In the genomic region with DNA sequence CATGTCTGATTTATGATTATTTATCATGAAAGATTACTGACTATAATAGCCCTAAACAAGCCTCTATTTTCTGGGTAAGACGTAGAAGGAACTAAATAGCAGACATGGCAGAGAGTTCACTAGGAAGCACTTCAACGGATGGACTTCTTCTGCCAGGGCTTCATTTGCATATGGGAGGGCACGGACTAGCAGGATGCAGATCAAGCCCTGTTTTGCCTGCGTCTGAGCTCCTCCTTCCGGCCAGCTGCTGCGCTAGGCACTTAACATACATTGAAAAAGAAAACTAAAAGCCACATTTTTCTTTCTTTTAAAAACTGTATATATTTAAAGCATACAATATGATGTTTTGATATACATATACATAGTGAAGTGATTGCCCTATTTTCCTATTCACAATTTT, we compare ENCODE assay signal across 10 cellular contexts.
DNase-seq lines count a peak whose midpoint lies in the region; ATAC-seq and TF ChIP-seq lines count a peak whose summit lies in the region.
"Had no signal": no experiment of that assay in that cellular context is flagged by ENCODE, and none has a peak within 500 bp of the region (broad histone marks: within the 10 kb centered on the region; RNA-seq: fewer than 3 reads in every experiment).

No MANE protein-coding gene starts in this region.

- peaks cover 8% of the 10 kb centered on the region for H3K4me1 Mint-ChIP-seq in GM23338
- H3K4me1 Mint-ChIP-seq in stimulated activated naive CD8-positive, alpha-beta T cell treated with anti-CD3 and anti-CD28 coated beads, Interleukin-15, amount 100 ng/mL, for 72 hours: no peaks in the 10 kb centered on the region

- no peaks in the 10 kb centered on the region for H3K27me3 Mint-ChIP-seq in GM23338 (ENCODE audit: insufficient read depth, low read depth, poor library complexity)
- peaks cover 8% of the 10 kb centered on the region for H3K27me3 Mint-ChIP-seq in stimulated activated naive CD8-positive, alpha-beta T cell treated with anti-CD3 and anti-CD28 coated beads, Interleukin-15, amount 100 ng/mL, for 72 hours

- H3F3A ChIP-seq in GM23338 (replicated peaks; ENCODE audit: low read depth): no peaks in the 10 kb centered on the region

- H3K27ac Mint-ChIP-seq in GM23338: no peak overlapping the region
- no peak overlapping the region for H3K27ac Mint-ChIP-seq in stimulated activated naive CD8-positive, alpha-beta T cell treated with anti-CD3 and anti-CD28 coated beads, Interleukin-15, amount 100 ng/mL, for 72 hours

- peak; percentile 95 for ATAC-seq in GM23338
- no peak for ATAC-seq in stimulated activated naive CD8-positive, alpha-beta T cell treated with anti-CD3 and anti-CD28 coated beads, Interleukin-15, amount 100 ng/mL, for 72 hours
- ATAC-seq: HCT116 had no signal

- H3K9me3 Mint-ChIP-seq in GM23338: 0 out of 3 replicates have a peak, but pooled peaks cover 2% of the 10 kb centered on the region
- peaks cover 0 to 10% of the 10 kb centered on the region in 2 donors for H3K9me3 Mint-ChIP-seq in stimulated activated naive CD8-positive, alpha-beta T cell treated with anti-CD3 and anti-CD28 coated beads, Interleukin-15, amount 100 ng/mL, for 72 hours

- H3K4me3 ChIP-seq in GM23338: no peak overlapping the region
- H3K4me3 ChIP-seq: adrenal gland had no signal

- no peaks in the 10 kb centered on the region for H3K27me3 ChIP-seq in GM23338 (ENCODE audit: insufficient read depth)
- H3K27me3 ChIP-seq: adrenal gland had no signal

- no peaks in the 10 kb centered on the region; the same call in 1 of the 2 replicates for H3K9me2 ChIP-seq in GM23338 (ENCODE audit: insufficient read depth)

- H4K20me1 ChIP-seq in GM23338 (replicated peaks; ENCODE audit: insufficient read depth): no peaks in the 10 kb centered on the region

- H2AFZ ChIP-seq in GM23338: no peak overlapping the region

- no peak overlapping the region for H3K27ac ChIP-seq in GM23338 (ENCODE audit: low read depth)
- H3K27ac ChIP-seq: adrenal gland had no signal

- TF ChIP-seq CTCF in GM23338 (conservative IDR thresholded peaks at IDR 0.05; ENCODE audit: low read depth in 2 of 2): peak; percentile 52 to 70

- H3K36me3 Mint-ChIP-seq in GM23338 (ENCODE audit: low read depth): no peaks in the 10 kb centered on the region

- no peaks in the 10 kb centered on the region for H3K36me3 ChIP-seq in GM23338 (ENCODE audit: insufficient read depth)
- H3K36me3 ChIP-seq: adrenal gland had no signal

- H3K79me2 ChIP-seq in GM23338 (replicated peaks; ENCODE audit: insufficient read depth): no peaks in the 10 kb centered on the region

- DNase-seq in DMS53 (lab: John Stamatoyannopoulos, UW) (peak; percentile 96), GM23338 (ENCODE audit: low spot score) (peak; percentile 74), NCI-H1105 (lab: John Stamatoyannopoulos, UW) (peak; percentile 36), amygdala (lab: John Stamatoyannopoulos, UW) (peak in 43 of 56 donors; percentile 1 to 74 (median 25)), kidney tubule cell (ENCODE audit: low spot score) (peak; percentile 57), SW 1271 (lab: John Stamatoyannopoulos, UW) (no peak)
- no peak for DNase-seq in activated T-cell treated with anti-CD3 and anti-CD28 coated beads, Interleukin-2, amount 50 U/mL, for 1 hour
- no peak for DNase-seq in stimulated activated naive CD8-positive, alpha-beta T cell treated with anti-CD3 and anti-CD28 coated beads, Interleukin-15, amount 100 ng/mL, for 72 hours

- H3K4me2 ChIP-seq in GM23338: no peak overlapping the region

- H3K4me1 ChIP-seq in GM23338 (ENCODE audit: insufficient read depth): peaks cover 6% of the 10 kb centered on the region; the same call in 1 of the 2 replicates
- H3K4me1 ChIP-seq: adrenal gland had no signal

- H3K4me3 Mint-ChIP-seq in GM23338: no peak overlapping the region
- H3K4me3 Mint-ChIP-seq in stimulated activated naive CD8-positive, alpha-beta T cell treated with anti-CD3 and anti-CD28 coated beads, Interleukin-15, amount 100 ng/mL, for 72 hours: no peak overlapping the region

TF ChIP-seq in GM23338, 12 proteins besides CTCF, POLR2A, EP300 and RAD21:
- TF ChIP-seq NANOG (IDR thresholded peaks at IDR 0.05; ENCODE audit: borderline replicate concordance): no peak
- TF ChIP-seq, protein P1, sequence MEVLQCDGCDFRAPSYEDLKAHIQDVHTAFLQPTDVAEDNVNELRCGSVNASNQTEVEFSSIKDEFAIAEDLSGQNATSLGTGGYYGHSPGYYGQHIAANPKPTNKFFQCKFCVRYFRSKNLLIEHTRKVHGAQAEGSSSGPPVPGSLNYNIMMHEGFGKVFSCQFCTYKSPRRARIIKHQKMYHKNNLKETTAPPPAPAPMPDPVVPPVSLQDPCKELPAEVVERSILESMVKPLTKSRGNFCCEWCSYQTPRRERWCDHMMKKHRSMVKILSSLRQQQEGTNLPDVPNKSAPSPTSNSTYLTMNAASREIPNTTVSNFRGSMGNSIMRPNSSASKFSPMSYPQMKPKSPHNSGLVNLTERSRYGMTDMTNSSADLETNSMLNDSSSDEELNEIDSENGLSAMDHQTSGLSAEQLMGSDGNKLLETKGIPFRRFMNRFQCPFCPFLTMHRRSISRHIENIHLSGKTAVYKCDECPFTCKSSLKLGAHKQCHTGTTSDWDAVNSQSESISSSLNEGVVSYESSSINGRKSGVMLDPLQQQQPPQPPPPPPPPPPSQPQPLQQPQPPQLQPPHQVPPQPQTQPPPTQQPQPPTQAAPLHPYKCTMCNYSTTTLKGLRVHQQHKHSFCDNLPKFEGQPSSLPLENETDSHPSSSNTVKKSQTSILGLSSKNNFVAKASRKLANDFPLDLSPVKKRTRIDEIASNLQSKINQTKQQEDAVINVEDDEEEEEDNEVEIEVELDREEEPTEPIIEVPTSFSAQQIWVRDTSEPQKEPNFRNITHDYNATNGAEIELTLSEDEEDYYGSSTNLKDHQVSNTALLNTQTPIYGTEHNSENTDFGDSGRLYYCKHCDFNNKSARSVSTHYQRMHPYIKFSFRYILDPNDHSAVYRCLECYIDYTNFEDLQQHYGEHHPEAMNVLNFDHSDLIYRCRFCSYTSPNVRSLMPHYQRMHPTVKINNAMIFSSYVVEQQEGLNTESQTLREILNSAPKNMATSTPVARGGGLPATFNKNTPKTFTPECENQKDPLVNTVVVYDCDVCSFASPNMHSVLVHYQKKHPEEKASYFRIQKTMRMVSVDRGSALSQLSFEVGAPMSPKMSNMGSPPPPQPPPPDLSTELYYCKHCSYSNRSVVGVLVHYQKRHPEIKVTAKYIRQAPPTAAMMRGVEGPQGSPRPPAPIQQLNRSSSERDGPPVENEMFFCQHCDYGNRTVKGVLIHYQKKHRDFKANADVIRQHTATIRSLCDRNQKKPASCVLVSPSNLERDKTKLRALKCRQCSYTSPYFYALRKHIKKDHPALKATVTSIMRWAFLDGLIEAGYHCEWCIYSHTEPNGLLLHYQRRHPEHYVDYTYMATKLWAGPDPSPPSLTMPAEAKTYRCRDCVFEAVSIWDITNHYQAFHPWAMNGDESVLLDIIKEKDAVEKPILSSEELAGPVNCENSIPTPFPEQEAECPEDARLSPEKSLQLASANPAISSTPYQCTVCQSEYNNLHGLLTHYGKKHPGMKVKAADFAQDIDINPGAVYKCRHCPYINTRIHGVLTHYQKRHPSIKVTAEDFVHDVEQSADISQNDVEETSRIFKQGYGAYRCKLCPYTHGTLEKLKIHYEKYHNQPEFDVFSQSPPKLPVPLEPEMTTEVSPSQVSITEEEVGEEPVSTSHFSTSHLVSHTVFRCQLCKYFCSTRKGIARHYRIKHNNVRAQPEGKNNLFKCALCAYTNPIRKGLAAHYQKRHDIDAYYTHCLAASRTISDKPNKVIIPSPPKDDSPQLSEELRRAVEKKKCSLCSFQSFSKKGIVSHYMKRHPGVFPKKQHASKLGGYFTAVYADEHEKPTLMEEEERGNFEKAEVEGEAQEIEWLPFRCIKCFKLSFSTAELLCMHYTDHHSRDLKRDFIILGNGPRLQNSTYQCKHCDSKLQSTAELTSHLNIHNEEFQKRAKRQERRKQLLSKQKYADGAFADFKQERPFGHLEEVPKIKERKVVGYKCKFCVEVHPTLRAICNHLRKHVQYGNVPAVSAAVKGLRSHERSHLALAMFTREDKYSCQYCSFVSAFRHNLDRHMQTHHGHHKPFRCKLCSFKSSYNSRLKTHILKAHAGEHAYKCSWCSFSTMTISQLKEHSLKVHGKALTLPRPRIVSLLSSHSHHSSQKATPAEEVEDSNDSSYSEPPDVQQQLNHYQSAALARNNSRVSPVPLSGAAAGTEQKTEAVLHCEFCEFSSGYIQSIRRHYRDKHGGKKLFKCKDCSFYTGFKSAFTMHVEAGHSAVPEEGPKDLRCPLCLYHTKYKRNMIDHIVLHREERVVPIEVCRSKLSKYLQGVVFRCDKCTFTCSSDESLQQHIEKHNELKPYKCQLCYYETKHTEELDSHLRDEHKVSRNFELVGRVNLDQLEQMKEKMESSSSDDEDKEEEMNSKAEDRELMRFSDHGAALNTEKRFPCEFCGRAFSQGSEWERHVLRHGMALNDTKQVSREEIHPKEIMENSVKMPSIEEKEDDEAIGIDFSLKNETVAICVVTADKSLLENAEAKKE (CRISPR knock-in tag; IDR thresholded peaks at IDR 0.05): peak; percentile 86

Comparison
In these comparisons a context has a peak if more than half of its experiments do, and no peak if none do; other contexts are left out.
1. DNase-seq: peak in DMS53 (single experiment), GM23338 (single experiment), NCI-H1105 (single experiment), amygdala (43 of 56) and kidney tubule cell (single experiment); none in activated T-cell treated with anti-CD3 and anti-CD28 coated beads, Interleukin-2, amount 50 U/mL, for 1 hour (single experiment), SW 1271 (0 of 2) and stimulated activated naive CD8-positive, alpha-beta T cell treated with anti-CD3 and anti-CD28 coated beads, Interleukin-15, amount 100 ng/mL, for 72 hours (0 of 2).